8 cellular contexts compared by ENCODE assay signal in genomic region chr14:93984987-93985410, GRCh38. TPM values are rescaled to one million over a fixed set of nuclear protein-coding genes. Genes with fewer than 3 reads are reported as not detected.
DNase-seq lines count a peak whose midpoint lies in the region; ATAC-seq and TF ChIP-seq lines count a peak whose summit lies in the region.

No MANE protein-coding gene starts in this region.

- intact Hi-C loops in posterior cingulate gyrus (cut with DNase I), result no loop called here

- H3K27me3 Mint-ChIP-seq in activated T-helper 17 cell treated with anti-CD3 and anti-CD28 coated beads, Interleukin-2, amount 50 U/mL, for 72 hours, result no peaks in the 10 kb centered on the region

- H3K9me3 Mint-ChIP-seq in activated T-helper 17 cell treated with anti-CD3 and anti-CD28 coated beads, Interleukin-2, amount 50 U/mL, for 72 hours, result peaks cover 3% of the 10 kb centered on the region

- no peak for ATAC-seq in GM18511 (IDR thresholded peaks at IDR 0.05; ENCODE audit: unreplicated experiment)
- no peak for ATAC-seq in HG03432 (IDR thresholded peaks at IDR 0.05; ENCODE audit: unreplicated experiment)
- no peak for ATAC-seq in activated T-helper 17 cell treated with anti-CD3 and anti-CD28 coated beads, Interleukin-2, amount 50 U/mL, for 72 hours (replicated peaks)

- no peaks in the 10 kb centered on the region for H3K36me3 Mint-ChIP-seq in activated T-helper 17 cell treated with anti-CD3 and anti-CD28 coated beads, Interleukin-2, amount 50 U/mL, for 72 hours (ENCODE audit: low read depth)

- no peak overlapping the region for H3K4me3 ChIP-seq in epithelial cell of esophagus (ENCODE audit: low read length)

- peaks cover 9% of the 10 kb centered on the region for H3K4me1 Mint-ChIP-seq in activated T-helper 17 cell treated with anti-CD3 and anti-CD28 coated beads, Interleukin-2, amount 50 U/mL, for 72 hours

- TF ChIP-seq CTCF in epithelial cell of esophagus (IDR thresholded peaks at IDR 0.05; ENCODE audit: insufficient read depth, low read depth, low read length, missing control alignments), result peak; percentile 24

- no peak overlapping the region for H3K4me3 Mint-ChIP-seq in activated T-helper 17 cell treated with anti-CD3 and anti-CD28 coated beads, Interleukin-2, amount 50 U/mL, for 72 hours

- DNase-seq in GM04503 (ENCODE audit: low read depth) (peak; percentile 51), NCI-H460 (ENCODE audit: extremely low read depth, low read depth) (peak; percentile 23), epithelial cell of esophagus (ENCODE audit: low read depth) (peak; percentile 27), posterior cingulate gyrus (peak in 9 of 10 donors; percentile 34 to 93 (median 58))
- DNase-seq in central memory CD4-positive, alpha-beta T cell, result no peak

- no peak overlapping the region for H3K27ac Mint-ChIP-seq in activated T-helper 17 cell treated with anti-CD3 and anti-CD28 coated beads, Interleukin-2, amount 50 U/mL, for 72 hours

RNA-seq across cellular contexts. Expression of gene ASB2, which starts 8.6 kb away (rescaled TPM):
- total RNA-seq in NCI-H460 (2014; rRNA removed; shearing (Covaris generic)), result not detected in 2 replicates
- polyA plus RNA-seq in NCI-H460 (2014; cell fraction: nucleus; rRNA removed), result not detected in 2 replicates
- 10 to 100 TPM; 48.5 to 68.7 TPM for total RNA-seq in activated T-helper 17 cell treated with anti-CD3 and anti-CD28 coated beads, Interleukin-2, amount 50 U/mL, for 72 hours

RNA-seq across cellular contexts. Expression of gene CCDC197, which starts 12.1 kb away (rescaled TPM):
- total RNA-seq in NCI-H460 (2014; rRNA removed; shearing (Covaris generic)), result not detected in 2 replicates
- not detected in 2 replicates for polyA plus RNA-seq in NCI-H460 (2014; cell fraction: nucleus; rRNA removed)
- under 1 TPM in 1 of 2 donors, not detected in 1; 0.37 TPM for total RNA-seq in activated T-helper 17 cell treated with anti-CD3 and anti-CD28 coated beads, Interleukin-2, amount 50 U/mL, for 72 hours

RNA-seq across cellular contexts. Expression of gene OTUB2, which starts 41.1 kb away (rescaled TPM):
- total RNA-seq in NCI-H460 (2014; rRNA removed; shearing (Covaris generic)), result 0.72 and 0.74 TPM in 2 replicates
- 0.08 and 0.23 TPM in 2 replicates for polyA plus RNA-seq in NCI-H460 (2014; cell fraction: nucleus; rRNA removed)
- 10 to 100 TPM in 1 of 2 donors, 1 to 10 TPM in 1; 6.3 to 11.0 TPM for total RNA-seq in activated T-helper 17 cell treated with anti-CD3 and anti-CD28 coated beads, Interleukin-2, amount 50 U/mL, for 72 hours

RNA-seq across cellular contexts. Expression of gene FAM181A, which starts 57.9 kb away (rescaled TPM):
- not detected in 2 replicates for total RNA-seq in NCI-H460 (2014; rRNA removed; shearing (Covaris generic))
- polyA plus RNA-seq in NCI-H460 (2014; cell fraction: nucleus; rRNA removed), result not detected in 2 replicates
- total RNA-seq in activated T-helper 17 cell treated with anti-CD3 and anti-CD28 coated beads, Interleukin-2, amount 50 U/mL, for 72 hours, result not detected

Comparison
In these comparisons a context has a peak if more than half of its experiments do, and no peak if none do; other contexts are left out.
1. RNA of gene ASB2, which starts 8.6 kb away (total RNA-seq): 48.5 to 68.7 TPM in activated T-helper 17 cell treated with anti-CD3 and anti-CD28 coated beads, Interleukin-2, amount 50 U/mL, for 72 hours; not detected in NCI-H460; every median in the first group is over 10 times any median in the second.